8 cellular contexts compared by ENCODE assay signal in the genomic region with DNA sequence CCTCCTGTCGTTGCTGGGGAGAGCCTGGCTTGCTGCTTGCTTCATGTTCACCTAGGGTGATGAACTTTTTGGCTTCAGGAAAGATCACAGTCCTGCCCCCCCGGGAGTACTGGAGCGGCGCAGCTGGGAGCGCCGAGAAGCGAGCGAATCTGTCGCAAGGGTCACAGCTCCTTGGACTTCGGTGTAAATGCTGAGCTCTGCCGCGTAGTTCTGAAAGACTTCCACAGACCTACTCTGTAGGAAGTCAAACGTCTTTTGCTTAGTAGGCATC. TPM values are rescaled to one million over a fixed set of nuclear protein-coding genes. Genes with fewer than 3 reads are reported as not detected.
DNase-seq lines count a peak whose midpoint lies in the region; ATAC-seq, FAIRE-seq and TF ChIP-seq lines count a peak whose summit lies in the region.

No MANE protein-coding gene starts in this region.

- no peaks in the 10 kb centered on the region for H3K27me3 ChIP-seq in HAP-1 (ENCODE audit: low read depth)
- no peaks in the 10 kb centered on the region for H3K27me3 ChIP-seq in heart left ventricle

- H3K4me3 ChIP-seq in A549 (peak overlapping the region; percentile 86), HAP-1 (peak overlapping the region; percentile 93), heart left ventricle (peak overlapping the region; percentile 57 to 98 (median 89))

- peak overlapping the region; percentile 95 for H3K27ac Mint-ChIP-seq in activated CD8-positive, alpha-beta T cell treated with anti-CD3 and anti-CD28 coated beads, Interleukin-2, amount 10 ng/mL, durations not matched to agents 7 days and 5 days

- DNase-seq in A549 (ENCODE audit: low read depth in 1 of 2, low spot score in 1 of 2), result peak in 1 of 2 experiments; percentile 13
- peak in 1 of 2 experiments; percentile 55 for DNase-seq in HAP-1 (ENCODE audit: low spot score in 2 of 2)
- DNase-seq in activated CD8-positive, alpha-beta T cell treated with anti-CD3 and anti-CD28 coated beads, Interleukin-2, amount 10 ng/mL, durations not matched to agents 7 days and 5 days, result no peak
- DNase-seq in heart left ventricle, result peak in 3 of 5 donors; percentile 51 to 73 (median 62)
- peak; percentile 18 for DNase-seq in renal cortical epithelial cell (ENCODE audit: low read depth)
- no peak for DNase-seq in NCI-H2196 (lab: John Stamatoyannopoulos, UW; ENCODE audit: unreplicated experiment)
- DNase-seq in GM13977 (ENCODE audit: low spot score), result no peak

- peaks cover 25% of the 10 kb centered on the region for H3K4me1 Mint-ChIP-seq in activated CD8-positive, alpha-beta T cell treated with anti-CD3 and anti-CD28 coated beads, Interleukin-2, amount 10 ng/mL, durations not matched to agents 7 days and 5 days (ENCODE audit: low read depth)

- in situ Hi-C loops in HAP-1 (cut with MboI; ENCODE audit: low sequenced_read_pairs) (loop anchor here (5.0 kb wide), 1 partner anchor 196 kb away; no protein-coding TSS in a partner anchor), GM13977 (cut with MboI; ENCODE audit: low pct_unique_long_range_greater_than_20kb, low sequenced_read_pairs, unreplicated experiment) (no loop called here)

- peaks cover 18% of the 10 kb centered on the region for H3K36me3 Mint-ChIP-seq in activated CD8-positive, alpha-beta T cell treated with anti-CD3 and anti-CD28 coated beads, Interleukin-2, amount 10 ng/mL, durations not matched to agents 7 days and 5 days (ENCODE audit: low read depth)

- TF ChIP-seq RAD21 in A549 (conservative IDR thresholded peaks at IDR 0.05 in 1 of 2, IDR thresholded peaks at IDR 0.05 in 1 of 2), result no peak

- H3K4me2 ChIP-seq in A549, result peak overlapping the region; percentile 94

- H3K9me3 ChIP-seq in A549 (no peaks in the 10 kb centered on the region), HAP-1 (no peaks in the 10 kb centered on the region), heart left ventricle (no peaks in the 10 kb centered on the region)

- intact Hi-C loops in heart left ventricle (cut with DNase I), result loop anchor here in 9 of 10 donors (5.0 to 10.0 kb wide), 5 partner anchors 99 to 199 kb away; a partner anchor contains a TSS

- no peak for TF ChIP-seq CTCF in A549 (IDR thresholded peaks at IDR 0.05)
- TF ChIP-seq CTCF in heart left ventricle (IDR thresholded peaks at IDR 0.05), result no peak
- no peak for TF ChIP-seq CTCF in GM13977 (IDR thresholded peaks at IDR 0.05; ENCODE audit: extremely low read depth, insufficient read depth, missing control alignments)

- CTCF ChIA-PET in A549 (lab: Yijun Ruan, JAX), result interaction anchor here (1.4 kb wide), 1 partner anchor 102 kb away, joined by 4 read pairs; no protein-coding TSS in a partner anchor
- CTCF ChIA-PET in activated CD8-positive, alpha-beta T cell treated with anti-CD3 and anti-CD28 coated beads, Interleukin-2, amount 10 ng/mL, durations not matched to agents 7 days and 5 days (lab: Charles Lee), result interaction anchor here (0.8 to 1.2 kb wide), 3 partner anchors 102 to 199 kb away, joined by 3 to 5 read pairs (median 4); a partner anchor contains a TSS

- TF ChIP-seq POLR2A in A549 (IDR thresholded peaks at IDR 0.05; ENCODE audit: low read length) (no peak), heart left ventricle (IDR thresholded peaks at IDR 0.05) (no peak)

- 0% methylated on average over 13 of the region's 13 CpGs for WGBS in A549 (ENCODE audit: missing lambda C conversion rate)
- WGBS in heart left ventricle, 4 donors, result 0% methylated on average over 11 to 13 of the region's 13 CpGs

- no peaks in the 10 kb centered on the region for H3K27me3 Mint-ChIP-seq in activated CD8-positive, alpha-beta T cell treated with anti-CD3 and anti-CD28 coated beads, Interleukin-2, amount 10 ng/mL, durations not matched to agents 7 days and 5 days (ENCODE audit: low read depth)

- no peak for FAIRE-seq in A549 (lab: Jason Lieb, UNC)

- no peak for ATAC-seq in A549
- no peak for ATAC-seq in activated CD8-positive, alpha-beta T cell treated with anti-CD3 and anti-CD28 coated beads, Interleukin-2, amount 10 ng/mL, durations not matched to agents 7 days and 5 days
- no peak for ATAC-seq in heart left ventricle
- no peak for ATAC-seq in esophagus mucosa

- POLR2A ChIA-PET in A549 (lab: Yijun Ruan, JAX), result interaction anchor here (0.6 kb wide), 1 partner anchor 14 kb away, joined by 11 read pairs; no protein-coding TSS in a partner anchor
- POLR2A ChIA-PET in activated CD8-positive, alpha-beta T cell treated with anti-CD3 and anti-CD28 coated beads, Interleukin-2, amount 10 ng/mL, durations not matched to agents 7 days and 5 days (lab: Charles Lee), result interaction anchor here (1.2 to 2.0 kb wide), 3 partner anchors 10 to 101 kb away, joined by 4 to 11 read pairs (median 9); a partner anchor contains a TSS

- H3K4me3 Mint-ChIP-seq in activated CD8-positive, alpha-beta T cell treated with anti-CD3 and anti-CD28 coated beads, Interleukin-2, amount 10 ng/mL, durations not matched to agents 7 days and 5 days, result peak overlapping the region; percentile 91

- peaks cover 13% of the 10 kb centered on the region for H3K36me3 ChIP-seq in HAP-1 (replicated peaks)
- peaks cover 0 to 22% (median 18%) of the 10 kb centered on the region in 9 donors for H3K36me3 ChIP-seq in heart left ventricle

- H3K9me3 Mint-ChIP-seq in activated CD8-positive, alpha-beta T cell treated with anti-CD3 and anti-CD28 coated beads, Interleukin-2, amount 10 ng/mL, durations not matched to agents 7 days and 5 days (ENCODE audit: insufficient read depth), result no peaks in the 10 kb centered on the region

- H3K27ac ChIP-seq in A549 (peak overlapping the region; percentile 73 to 87), heart left ventricle (peak overlapping the region; percentile 66 to 100 (median 91))

- no peak for TF ChIP-seq EP300 in A549 (IDR thresholded peaks at IDR 0.05)

- peaks cover 18% of the 10 kb centered on the region; the same call in 2 of the 3 replicates for H3K4me1 ChIP-seq in A549
- peaks cover 4% of the 10 kb centered on the region for H3K4me1 ChIP-seq in HAP-1
- H3K4me1 ChIP-seq in heart left ventricle, result peaks cover 4 to 31% (median 25%) of the 10 kb centered on the region in 12 donors

TF ChIP-seq in A549, 52 proteins besides CTCF, POLR2A, EP300 and RAD21:
- no peak for TF ChIP-seq ESRRA (IDR thresholded peaks at IDR 0.05; ENCODE audit: borderline replicate concordance, low read length)
- TF ChIP-seq, protein P1, sequence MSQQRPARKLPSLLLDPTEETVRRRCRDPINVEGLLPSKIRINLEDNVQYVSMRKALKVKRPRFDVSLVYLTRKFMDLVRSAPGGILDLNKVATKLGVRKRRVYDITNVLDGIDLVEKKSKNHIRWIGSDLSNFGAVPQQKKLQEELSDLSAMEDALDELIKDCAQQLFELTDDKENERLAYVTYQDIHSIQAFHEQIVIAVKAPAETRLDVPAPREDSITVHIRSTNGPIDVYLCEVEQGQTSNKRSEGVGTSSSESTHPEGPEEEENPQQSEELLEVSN (IDR thresholded peaks at IDR 0.05; ENCODE audit: borderline replicate concordance, low read depth), result 0 out of 2 replicates have a peak, but pooled peaks have one; percentile 2
TF ChIP-seq in A549: peak in this region for 1.

RNA-seq across cellular contexts. Expression of a gene that starts 2.7 kb away (rescaled TPM):
- polyA plus RNA-seq in A549 (2011; rRNA removed), result 5.1 and 8.6 TPM in 2 replicates
- 24.6 and 25.6 TPM in 2 replicates for polyA plus RNA-seq in A549 (2012; cell fraction: cytosol; rRNA removed)
- 16.7 and 21.0 TPM in 2 replicates for polyA plus RNA-seq in A549 (2012; cell fraction: nucleus; rRNA removed)
- polyA plus RNA-seq in A549 (2017; fragmentation: RNase III; extraction: RNeasy Plus Mini Kit Qiagen cat#74134 plus additional on column Dnase treatment), result 6.9 to 7.9 TPM (median 7.2 TPM) in 3 replicates
- polyA minus RNA-seq in A549 (2011; rRNA and poly(A)+ RNA removed), result 5.1 and 5.4 TPM in 2 replicates
- 10 to 100 TPM; 19.8 to 21.4 TPM for total RNA-seq in activated CD8-positive, alpha-beta T cell treated with anti-CD3 and anti-CD28 coated beads, Interleukin-2, amount 10 ng/mL, durations not matched to agents 7 days and 5 days
- 1 to 10 TPM; 5.6 to 9.1 (median 6.6) TPM for total RNA-seq in heart left ventricle
- 10 to 100 TPM in 1 of 2 donors, 1 to 10 TPM in 1; 4.8 to 18.0 TPM for polyA plus RNA-seq in heart left ventricle
- 7.6 and 16.5 TPM in 2 replicates for total RNA-seq in renal cortical epithelial cell
- total RNA-seq in esophagus mucosa, result 4.3 TPM

RNA-seq across cellular contexts. Expression of a gene that starts 10.3 kb away (rescaled TPM):
- polyA plus RNA-seq in A549 (2011; rRNA removed) (28.8 and 31.5 TPM in 2 replicates), A549 (2017; fragmentation: RNase III; extraction: RNeasy Plus Mini Kit Qiagen cat#74134 plus additional on column Dnase treatment) (41.4 to 42.6 TPM (median 41.8 TPM) in 3 replicates), heart left ventricle (10 to 100 TPM; 72.4 to 78.5 TPM)
- 48.9 and 54.3 TPM in 2 replicates for polyA plus RNA-seq in A549 (2012; cell fraction: cytosol; rRNA removed)
- 106 and 107 TPM in 2 replicates for polyA plus RNA-seq in A549 (2012; cell fraction: nucleus; rRNA removed)
- 24.2 and 26.0 TPM in 2 replicates for polyA minus RNA-seq in A549 (2011; rRNA and poly(A)+ RNA removed)
- total RNA-seq in activated CD8-positive, alpha-beta T cell treated with anti-CD3 and anti-CD28 coated beads, Interleukin-2, amount 10 ng/mL, durations not matched to agents 7 days and 5 days, result 10 to 100 TPM; 73.1 to 79.9 TPM
- total RNA-seq in heart left ventricle (10 to 100 TPM; 35.4 to 48.4 (median 43.5) TPM), renal cortical epithelial cell (68.2 and 73.5 TPM in 2 replicates), esophagus mucosa (35.5 TPM)

Comparison
In these comparisons a context has a peak if more than half of its experiments do, and no peak if none do; other contexts are left out.
1. DNase-seq: peak in heart left ventricle (3 of 5) and renal cortical epithelial cell (single experiment); none in activated CD8-positive, alpha-beta T cell treated with anti-CD3 and anti-CD28 coated beads, Interleukin-2, amount 10 ng/mL, durations not matched to agents 7 days and 5 days (single experiment), NCI-H2196 (single experiment) and GM13977 (single experiment).
2. Peak in every context shown above with its lines, with median percentiles within 50 percentile points of each other: H3K4me3 ChIP-seq.